ENCODE assay signal across 11 cellular contexts in the genomic region with DNA sequence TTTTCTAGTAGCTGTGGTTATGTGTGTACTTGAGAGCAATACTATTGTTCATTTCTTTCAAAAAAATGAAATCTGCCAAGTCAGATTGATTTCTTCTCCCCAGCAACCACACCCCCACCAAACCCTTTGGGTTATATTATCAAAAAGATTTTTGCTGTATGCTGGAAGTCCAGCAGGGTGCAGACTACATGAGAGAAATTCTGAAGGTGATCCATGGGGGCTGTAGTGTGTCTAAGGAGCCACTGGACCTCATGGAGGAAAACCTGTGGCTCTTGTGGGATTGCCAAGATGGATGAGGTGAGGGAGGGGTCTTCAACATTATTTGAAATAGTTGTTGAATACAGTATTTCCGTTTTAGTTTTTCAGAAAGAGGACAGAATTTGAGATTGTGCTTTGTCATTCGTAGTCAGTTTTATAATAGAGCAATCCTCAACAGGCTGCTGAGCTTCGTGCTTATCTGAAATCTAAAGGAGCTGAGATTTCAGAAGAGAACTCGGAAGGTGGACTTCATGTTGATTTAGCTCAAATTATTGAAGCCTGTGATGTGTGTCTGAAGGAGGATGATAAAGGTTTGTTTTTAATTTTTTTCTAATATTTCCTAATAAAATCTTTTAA. TPM values are rescaled to one million over a fixed set of nuclear protein-coding genes. Genes with fewer than 3 reads are reported as not detected.
DNase-seq lines count a peak whose midpoint lies in the region; ATAC-seq and TF ChIP-seq lines count a peak whose summit lies in the region.
"Had no signal": no experiment of that assay in that cellular context is flagged by ENCODE, and none has a peak within 500 bp of the region (broad histone marks: within the 10 kb centered on the region; RNA-seq: fewer than 3 reads in every experiment).

No MANE protein-coding gene starts in this region.

- TF ChIP-seq RAD21 in IMR-90 (IDR thresholded peaks at IDR 0.05; ENCODE audit: low read length) = no peak

- no peak overlapping the region for H3K4me3 ChIP-seq in IMR-90 (ENCODE audit: insufficient read depth, low read depth, low read length)
- H3K4me3 ChIP-seq in psoas muscle = no peak overlapping the region
- H3K4me3 ChIP-seq in thyroid gland (replicated peaks in 1 of 3) = no peak overlapping the region
- H3K4me3 ChIP-seq: skin epidermis had no signal

- no peak overlapping the region for H3K18ac ChIP-seq in IMR-90 (ENCODE audit: low read depth, low read length)

- no peaks in the 10 kb centered on the region for H3K9me3 Mint-ChIP-seq in activated naive CD8-positive, alpha-beta T cell treated with anti-CD3 and anti-CD28 coated beads, Interleukin-2, amount 50 U/mL, for 24 hours
- no peaks in the 10 kb centered on the region for H3K9me3 Mint-ChIP-seq in natural killer cell treated with Interleukin-12 subunit alpha and Interleukin-12 subunit beta and Interleukin-15 and Interleukin-18, amount 100 ng/mL, for 72 hours

- H2AK9ac ChIP-seq in IMR-90 (replicated peaks; ENCODE audit: low read depth, low read length, poor library complexity) = no peak overlapping the region

- H2BK15ac ChIP-seq in IMR-90 (ENCODE audit: low read depth, low read length) = no peak overlapping the region

- no peak overlapping the region for H4K5ac ChIP-seq in IMR-90 (ENCODE audit: low read depth, low read length)

- no peak overlapping the region for H3K23ac ChIP-seq in IMR-90 (ENCODE audit: low read depth, low read length)

- no TSS peak for BruUV-seq in IMR-90 (replicated peaks; lab: Mats Ljungman, UMichigan)

- no peak overlapping the region for H3K9ac ChIP-seq in IMR-90 (ENCODE audit: low read depth, low read length)

- TF ChIP-seq CTCF in IMR-90 (conservative IDR thresholded peaks at IDR 0.05; ENCODE audit: low read depth, low read length) (peak; percentile 22; the same call in 1 of the 2 replicates), psoas muscle (IDR thresholded peaks at IDR 0.05) (no peak), thyroid gland (IDR thresholded peaks at IDR 0.05) (peak in 1 of 6 experiments; percentile 23)

- H3K4me1 Mint-ChIP-seq in activated naive CD8-positive, alpha-beta T cell treated with anti-CD3 and anti-CD28 coated beads, Interleukin-2, amount 50 U/mL, for 24 hours = peaks cover 47% of the 10 kb centered on the region
- peaks cover 26 to 36% of the 10 kb centered on the region in 2 donors for H3K4me1 Mint-ChIP-seq in natural killer cell treated with Interleukin-12 subunit alpha and Interleukin-12 subunit beta and Interleukin-15 and Interleukin-18, amount 100 ng/mL, for 72 hours (ENCODE audit: low read depth in 2 of 2)

- ATAC-seq in IMR-90 (ENCODE audit: low read depth) = no peak
- no peak for ATAC-seq in activated naive CD8-positive, alpha-beta T cell treated with anti-CD3 and anti-CD28 coated beads, Interleukin-2, amount 50 U/mL, for 24 hours
- ATAC-seq in natural killer cell treated with Interleukin-12 subunit alpha and Interleukin-12 subunit beta and Interleukin-15 and Interleukin-18, amount 100 ng/mL, for 72 hours = no peak
- ATAC-seq in psoas muscle = no peak

- H3K9me3 ChIP-seq in IMR-90 (ENCODE audit: control insufficient read depth, insufficient read depth, low read length) (no peaks in the 10 kb centered on the region), psoas muscle (no peaks in the 10 kb centered on the region), thyroid gland (no peaks in the 10 kb centered on the region)

- H4K91ac ChIP-seq in IMR-90 (ENCODE audit: insufficient read depth, low read depth, low read length) = no peak overlapping the region

- no peak overlapping the region for H2BK5ac ChIP-seq in IMR-90 (ENCODE audit: low read depth, low read length, poor library complexity, severe bottlenecking)

- no peak overlapping the region for H2AFZ ChIP-seq in IMR-90 (replicated peaks; ENCODE audit: low read length, poor library complexity)

- H3K4ac ChIP-seq in IMR-90 (ENCODE audit: low read depth, low read length) = no peak overlapping the region

- no peak overlapping the region for H2AK5ac ChIP-seq in IMR-90 (ENCODE audit: low read depth, low read length)

- DNase-seq in NCI-H82 (lab: John Stamatoyannopoulos, UW) (peak; percentile 40), NCI-H82 treated with DMSO at 0.1 percent for 48 hours (lab: John Stamatoyannopoulos, UW; ENCODE audit: unreplicated experiment) (no peak), IMR-90 (peak; percentile 24), psoas muscle (no peak), thyroid gland (no peak), NCI-H2107 (lab: John Stamatoyannopoulos, UW) (no peak)
- no peak for DNase-seq in activated naive CD8-positive, alpha-beta T cell treated with anti-CD3 and anti-CD28 coated beads, Interleukin-2, amount 50 U/mL, for 24 hours
- DNase-seq in natural killer cell treated with Interleukin-12 subunit alpha and Interleukin-12 subunit beta and Interleukin-15 and Interleukin-18, amount 100 ng/mL, for 72 hours (ENCODE audit: low spot score) = no peak
- DNase-seq: aorta, DMS153 had no signal

- intact Hi-C loops in IMR-90 (cut with micrococcal nuclease) = loop anchor here (10.0 kb wide), 1 partner anchor 262 kb away; no protein-coding TSS in a partner anchor
- intact Hi-C loops in psoas muscle (cut with DNase I) = loop anchor here in 1 of 2 donors (10.0 kb wide), 1 partner anchor 308 kb away; a partner anchor contains a TSS
- intact Hi-C loops in thyroid gland (cut with DNase I) = no loop called here

- no peak overlapping the region for H3K27ac Mint-ChIP-seq in activated naive CD8-positive, alpha-beta T cell treated with anti-CD3 and anti-CD28 coated beads, Interleukin-2, amount 50 U/mL, for 24 hours
- peak overlapping the region in 1 of 2 donors; percentile 93 for H3K27ac Mint-ChIP-seq in natural killer cell treated with Interleukin-12 subunit alpha and Interleukin-12 subunit beta and Interleukin-15 and Interleukin-18, amount 100 ng/mL, for 72 hours

- POLR2A ChIA-PET in IMR-90 (lab: Charles Lee; ENCODE audit: unreplicated experiment) = interaction anchor here (0.6 kb wide), 1 partner anchor 331 kb away, joined by 3 read pairs; no protein-coding TSS in a partner anchor

- H3K56ac ChIP-seq in IMR-90 (ENCODE audit: extremely low read depth, insufficient read depth, low read length) = no peak overlapping the region

- H3K9me1 ChIP-seq in IMR-90 (ENCODE audit: insufficient read depth, low read length) = 0 out of 2 replicates have a peak, but pooled peaks cover 2% of the 10 kb centered on the region

- peak overlapping the region; percentile 98 for H3K4me3 Mint-ChIP-seq in activated naive CD8-positive, alpha-beta T cell treated with anti-CD3 and anti-CD28 coated beads, Interleukin-2, amount 50 U/mL, for 24 hours
- H3K4me3 Mint-ChIP-seq in natural killer cell treated with Interleukin-12 subunit alpha and Interleukin-12 subunit beta and Interleukin-15 and Interleukin-18, amount 100 ng/mL, for 72 hours = peak overlapping the region; percentile 99

- H3K27ac ChIP-seq in IMR-90 (ENCODE audit: insufficient read depth, low read length) = no peak overlapping the region
- H3K27ac ChIP-seq in psoas muscle = no peak overlapping the region
- H3K27ac ChIP-seq in thyroid gland = no peak overlapping the region
- H3K27ac ChIP-seq: skin epidermis had no signal

- H3K4me2 ChIP-seq in IMR-90 (ENCODE audit: low read depth, low read length) = no peak overlapping the region

- peaks cover 20% of the 10 kb centered on the region for H3K36me3 ChIP-seq in IMR-90 (ENCODE audit: control insufficient read depth, insufficient read depth, low read length)
- H3K36me3 ChIP-seq in psoas muscle (ENCODE audit: insufficient read depth in 1 of 2, low read depth in 1 of 2) = peaks cover 8 to 40% of the 10 kb centered on the region in 2 donors
- peaks cover 21 to 30% of the 10 kb centered on the region in 2 donors for H3K36me3 ChIP-seq in thyroid gland

- H2BK120ac ChIP-seq in IMR-90 (ENCODE audit: low read depth, low read length) = no peak overlapping the region

- H3K27me3 ChIP-seq in IMR-90 (ENCODE audit: control insufficient read depth, insufficient read depth, low read length) = no peaks in the 10 kb centered on the region
- H3K27me3 ChIP-seq in psoas muscle (ENCODE audit: insufficient read depth in 3 of 3, low read length in 2 of 3) = no peaks in the 10 kb centered on the region
- no peaks in the 10 kb centered on the region for H3K27me3 ChIP-seq in thyroid gland

- 100% methylated on average over 1 of the region's 4 CpGs; no CpG with 5 or more reads in 1 of the 2 experiments for WGBS in IMR-90 (ENCODE audit: extremely low coverage in 2 of 2, insufficient read length in 1 of 2), 2 experiments
- 73 to 83% (median 79%) methylated on average over 4 of the region's 4 CpGs for WGBS in psoas muscle, 3 donors
- WGBS in thyroid gland, 2 donors = 34 to 48% methylated on average over 4 of the region's 4 CpGs

- peaks cover 64% of the 10 kb centered on the region for H3K36me3 Mint-ChIP-seq in activated naive CD8-positive, alpha-beta T cell treated with anti-CD3 and anti-CD28 coated beads, Interleukin-2, amount 50 U/mL, for 24 hours (ENCODE audit: low read depth)
- peaks cover 24% of the 10 kb centered on the region for H3K36me3 Mint-ChIP-seq in natural killer cell treated with Interleukin-12 subunit alpha and Interleukin-12 subunit beta and Interleukin-15 and Interleukin-18, amount 100 ng/mL, for 72 hours

- CTCF ChIA-PET in IMR-90 (lab: Yijun Ruan, JAX) = no interaction called here

- in situ Hi-C loops in IMR-90 (cut with MboI; ENCODE audit: low sequenced_read_pairs) = loop anchor here (25.0 kb wide), 2 partner anchors 476 to 499 kb away; a partner anchor contains a TSS

- dilution Hi-C loops in IMR-90 (cut with HindIII; ENCODE audit: low sequenced_read_pairs, unreplicated experiment) = no loop called here

- H3K14ac ChIP-seq in IMR-90 (replicated peaks; ENCODE audit: low read depth, low read length) = no peak overlapping the region

- H4K20me1 ChIP-seq in IMR-90 (ENCODE audit: insufficient read depth, low read length) = peaks cover 35% of the 10 kb centered on the region

- H2BK20ac ChIP-seq in IMR-90 (ENCODE audit: low read depth, low read length) = no peak overlapping the region

- no peaks in the 10 kb centered on the region for H3K4me1 ChIP-seq in IMR-90 (ENCODE audit: control insufficient read depth, insufficient read depth, low read length)
- peaks cover 26% of the 10 kb centered on the region for H3K4me1 ChIP-seq in psoas muscle
- peaks cover 20 to 21% of the 10 kb centered on the region in 2 donors for H3K4me1 ChIP-seq in thyroid gland

- H3K27me3 Mint-ChIP-seq in activated naive CD8-positive, alpha-beta T cell treated with anti-CD3 and anti-CD28 coated beads, Interleukin-2, amount 50 U/mL, for 24 hours = no peaks in the 10 kb centered on the region
- H3K27me3 Mint-ChIP-seq in natural killer cell treated with Interleukin-12 subunit alpha and Interleukin-12 subunit beta and Interleukin-15 and Interleukin-18, amount 100 ng/mL, for 72 hours = no peaks in the 10 kb centered on the region

- H3K79me1 ChIP-seq in IMR-90 (ENCODE audit: low read depth in 1 of 2, low read length in 2 of 2) = peaks cover 18 to 29% of the 10 kb centered on the region in 2 experiments

- H4K8ac ChIP-seq in IMR-90 (ENCODE audit: low read depth in 2 of 2, low read length in 2 of 2) = no peak overlapping the region

- TF ChIP-seq POLR2A in IMR-90 (IDR thresholded peaks at IDR 0.05; ENCODE audit: low read depth, low read length) (no peak), thyroid gland (IDR thresholded peaks at IDR 0.05) (no peak)

RNA-seq across cellular contexts. Expression of a gene that starts 3.1 kb away (rescaled TPM):
- total RNA-seq in IMR-90 (2012; rRNA removed) (466 and 781 TPM in 2 replicates), psoas muscle (100 to 1,000 TPM; 135 to 197 (median 180) TPM), thyroid gland (100 to 1,000 TPM; 251 to 403 (median 308) TPM)
- polyA plus RNA-seq in IMR-90 (2012; rRNA removed) (310 and 376 TPM in 2 replicates), psoas muscle (100 to 1,000 TPM; 220 to 435 (median 295) TPM)
- 83.2 and 309 TPM in 2 replicates for polyA plus RNA-seq in IMR-90 (2012; cell fraction: cytosol; rRNA removed)
- 22.2 and 200 TPM in 2 replicates for polyA plus RNA-seq in IMR-90 (2012; cell fraction: nucleus; rRNA removed; ENCODE audit: low replicate concordance)
- 100 to 1,000 TPM; 244 to 362 TPM for total RNA-seq in natural killer cell treated with Interleukin-12 subunit alpha and Interleukin-12 subunit beta and Interleukin-15 and Interleukin-18, amount 100 ng/mL, for 72 hours

Comparison
In these comparisons a context has a peak if more than half of its experiments do, and no peak if none do; other contexts are left out.
1. DNase-seq: peak in NCI-H82 (single experiment) and IMR-90 (single experiment); none in NCI-H82 treated with DMSO at 0.1 percent for 48 hours (single experiment), activated naive CD8-positive, alpha-beta T cell treated with anti-CD3 and anti-CD28 coated beads, Interleukin-2, amount 50 U/mL, for 24 hours (single experiment), natural killer cell treated with Interleukin-12 subunit alpha and Interleukin-12 subunit beta and Interleukin-15 and Interleukin-18, amount 100 ng/mL, for 72 hours (single experiment), psoas muscle (0 of 2), thyroid gland (0 of 2) and NCI-H2107 (single experiment).